8 cellular contexts compared by ENCODE assay signal in the genomic region with DNA sequence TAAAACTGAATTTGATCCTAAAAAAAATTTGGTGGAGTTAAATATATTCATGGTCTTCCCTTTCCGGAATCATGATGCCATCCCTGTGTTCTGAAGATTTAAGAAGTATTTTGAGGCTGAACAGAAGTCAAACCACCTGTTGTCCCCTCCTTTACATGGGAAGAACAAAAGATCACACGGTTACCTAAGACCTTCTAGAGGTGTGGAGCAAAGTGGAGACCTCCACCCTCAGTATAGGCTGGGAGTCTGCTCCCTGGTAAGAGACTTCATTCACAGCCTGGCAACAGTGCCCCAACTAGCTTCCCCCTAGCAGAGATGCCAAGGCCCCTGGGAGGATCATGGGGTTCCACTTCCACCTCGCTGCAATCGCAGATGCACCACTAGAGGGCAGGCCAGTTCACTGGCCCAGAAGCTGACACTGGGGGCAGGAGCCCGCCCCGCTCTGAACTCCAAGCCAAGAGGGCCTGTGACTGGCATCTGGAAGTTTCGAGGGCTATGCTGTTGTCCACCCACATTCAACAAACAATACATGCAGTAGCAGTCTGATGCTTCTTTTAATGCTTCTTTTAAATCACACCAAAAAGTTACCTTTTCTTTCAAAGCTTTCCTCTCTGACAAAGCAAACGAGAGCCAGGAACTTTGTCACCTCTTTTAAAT. TPM values are rescaled to one million over a fixed set of nuclear protein-coding genes. Genes with fewer than 3 reads are reported as not detected.
DNase-seq lines count a peak whose midpoint lies in the region; ATAC-seq, FAIRE-seq and TF ChIP-seq lines count a peak whose summit lies in the region.

No MANE protein-coding gene starts in this region.

- H3K9ac ChIP-seq in parathyroid adenoma: no peak overlapping the region

- intact Hi-C loops in transverse colon (cut with DNase I; ENCODE audit: low total_unique reads): loop anchor here (5.0 kb wide), 1 partner anchor 230 kb away; no protein-coding TSS in a partner anchor

- ATAC-seq in GM21717 (IDR thresholded peaks at IDR 0.05; ENCODE audit: unreplicated experiment): peak; percentile 62

- TF ChIP-seq EP300 in transverse colon (IDR thresholded peaks at IDR 0.05; ENCODE audit: low read depth): no peak

- H3K36me3 ChIP-seq in parathyroid adenoma (ENCODE audit: control insufficient read depth, insufficient read depth, low read length) (no peaks in the 10 kb centered on the region), transverse colon (no peaks in the 10 kb centered on the region)

- H3K27me3 ChIP-seq in parathyroid adenoma (ENCODE audit: control insufficient read depth, insufficient read depth, low read length) (no peaks in the 10 kb centered on the region), transverse colon (no peaks in the 10 kb centered on the region)

- no peak for TF ChIP-seq POLR2A in transverse colon (IDR thresholded peaks at IDR 0.05)

- no peak overlapping the region for H3K4me2 ChIP-seq in parathyroid adenoma (ENCODE audit: low read length)

- no peaks in the 10 kb centered on the region for H3K79me2 ChIP-seq in parathyroid adenoma

- in situ Hi-C loops in transverse colon (cut with MboI; ENCODE audit: low pct_ligation_motif_present in 1 of 4, low pct_unique_long_range_greater_than_20kb in 1 of 4, low sequenced_read_pairs in 3 of 4): loop anchor here in 2 of 4 donors (25.0 kb wide), 2 partner anchors 260 to 385 kb away; a partner anchor contains a TSS

- peak overlapping the region; percentile 69 for H2AFZ ChIP-seq in parathyroid adenoma

- peak; percentile 93 for TF ChIP-seq CTCF in parathyroid adenoma (IDR thresholded peaks at IDR 0.05)
- peak; percentile 78 to 94 (median 91) for TF ChIP-seq CTCF in transverse colon (IDR thresholded peaks at IDR 0.05)

- H3K4me1 ChIP-seq in parathyroid adenoma: peaks cover 6% of the 10 kb centered on the region
- peaks cover 0 to 26% (median 12%) of the 10 kb centered on the region in 4 donors for H3K4me1 ChIP-seq in transverse colon

- H3K27ac ChIP-seq in parathyroid adenoma: no peak overlapping the region
- peak overlapping the region; percentile 14 to 53 (median 21) for H3K27ac ChIP-seq in transverse colon

- 26 to 62% methylated on average over 3 to 8 of the region's 8 CpGs for WGBS in transverse colon (ENCODE audit: low coverage in 1 of 2), 2 donors

- H3K4me3 ChIP-seq in Jurkat, Clone E6-1 (ENCODE audit: low read length): no peak overlapping the region
- no peak overlapping the region for H3K4me3 ChIP-seq in parathyroid adenoma (ENCODE audit: low read depth, low read length)
- no peak overlapping the region for H3K4me3 ChIP-seq in transverse colon

- peak; percentile 83 for DNase-seq in ELF-1 (ENCODE audit: low read depth, low spot score)
- peak; percentile 60 for DNase-seq in Jurkat, Clone E6-1 (ENCODE audit: low read depth, low spot score)
- DNase-seq in SHP77 (lab: John Stamatoyannopoulos, UW): peak; percentile 50 to 62
- peak; percentile 62 for DNase-seq in activated T-helper 9 cell treated with anti-CD3 and anti-CD28 coated beads, Interleukin-2, amount 50 U/mL, for 16 hours (ENCODE audit: low read depth)
- peak; percentile 42 to 54 for DNase-seq in frontal cortex (ENCODE audit: low spot score in 2 of 2)
- DNase-seq in transverse colon: peak; percentile 85

- FAIRE-seq in frontal cortex (lab: Jason Lieb, UNC): no peak

- H3K9me3 ChIP-seq in parathyroid adenoma (ENCODE audit: control insufficient read depth, low read length) (no peaks in the 10 kb centered on the region), transverse colon (no peaks in the 10 kb centered on the region)

RNA-seq across cellular contexts. Expression of a gene that starts 19.5 kb away (rescaled TPM):
- 31.6 TPM for polyA plus RNA-seq in Jurkat, Clone E6-1 (2012; ENCODE audit: insufficient read depth, insufficient read length)
- total RNA-seq in frontal cortex (64.0 TPM), transverse colon (10 to 100 TPM; 27.3 to 52.9 (median 38.2) TPM)

RNA-seq across cellular contexts. Expression of a gene that starts 40.1 kb away (rescaled TPM):
- polyA plus RNA-seq in Jurkat, Clone E6-1 (2012; ENCODE audit: insufficient read depth, insufficient read length): 21.2 TPM
- total RNA-seq in frontal cortex (103 TPM), transverse colon (1 to 10 TPM in 3 of 4 donors, under 1 TPM in 1; 0.80 to 7.0 (median 2.2) TPM)

RNA-seq across cellular contexts. Expression of a gene that starts 56.9 kb away (rescaled TPM):
- polyA plus RNA-seq in Jurkat, Clone E6-1 (2012; ENCODE audit: insufficient read depth, insufficient read length): not detected
- under 0.01 TPM for total RNA-seq in frontal cortex
- total RNA-seq in transverse colon: 1 to 10 TPM in 3 of 4 donors, not detected in 1; 1.1 to 4.3 (median 1.2) TPM

Comparison
In these comparisons a context has a peak if more than half of its experiments do, and no peak if none do; other contexts are left out.
1. RNA of a gene that starts 40.1 kb away (total RNA-seq): 103 TPM in frontal cortex (single experiment); 0.80 to 7.0 TPM in transverse colon; every median in the first group is over 10 times any median in the second.
2. Peak in every context shown above with its lines, with median percentiles within 50 percentile points of each other: DNase-seq.